ENCODE assay signal across 8 cellular contexts in genomic region chr6:18263561-18264337, GRCh38. TPM values are rescaled to one million over a fixed set of nuclear protein-coding genes. Genes with fewer than 3 reads are reported as not detected.
A peak's percentile ranks its signal among the peaks of the same experiment; 100 is the strongest.
DNase-seq lines count a peak whose midpoint lies in the region; ATAC-seq, FAIRE-seq and TF ChIP-seq lines count a peak whose summit lies in the region.

No MANE protein-coding gene starts in this region.

- H3K9me3 Mint-ChIP-seq in natural killer cell treated with Interleukin-12 subunit alpha and Interleukin-12 subunit beta and Interleukin-15 and Interleukin-18, amount 100 ng/mL, for 72 hours: no peaks in the 10 kb centered on the region

- no peak for FAIRE-seq in urothelium cell line (lab: Jason Lieb, UNC)

- peak; percentile 15 for DNase-seq in SKM-1 treated with dmso at 0.1 percent for 144 hours (lab: John Stamatoyannopoulos, UW; ENCODE audit: unreplicated experiment)
- DNase-seq in SKM-1 (lab: John Stamatoyannopoulos, UW; ENCODE audit: unreplicated experiment): no peak
- peak; percentile 81 for DNase-seq in NCI-H2196 (lab: John Stamatoyannopoulos, UW; ENCODE audit: unreplicated experiment)
- DNase-seq in activated T-helper 9 cell treated with anti-CD3 and anti-CD28 coated beads, Interleukin-2, amount 50 U/mL, for 16 hours (ENCODE audit: low read depth): peak; percentile 24
- peak in 1 of 2 donors; percentile 35 for DNase-seq in foreskin keratinocyte
- peak; percentile 67 for DNase-seq in natural killer cell treated with Interleukin-12 subunit alpha and Interleukin-12 subunit beta and Interleukin-15 and Interleukin-18, amount 100 ng/mL, for 72 hours (ENCODE audit: low spot score)
- DNase-seq in urothelium cell line (ENCODE audit: low spot score): peak; percentile 75

- peak overlapping the region; percentile 99 for H3K4me3 Mint-ChIP-seq in natural killer cell treated with Interleukin-12 subunit alpha and Interleukin-12 subunit beta and Interleukin-15 and Interleukin-18, amount 100 ng/mL, for 72 hours

- H3K27me3 Mint-ChIP-seq in natural killer cell treated with Interleukin-12 subunit alpha and Interleukin-12 subunit beta and Interleukin-15 and Interleukin-18, amount 100 ng/mL, for 72 hours: no peaks in the 10 kb centered on the region

- peak overlapping the region; percentile 100 for H3K27ac ChIP-seq in foreskin keratinocyte

- H3K36me3 Mint-ChIP-seq in natural killer cell treated with Interleukin-12 subunit alpha and Interleukin-12 subunit beta and Interleukin-15 and Interleukin-18, amount 100 ng/mL, for 72 hours: peaks cover 13% of the 10 kb centered on the region

- peaks cover 33% of the 10 kb centered on the region for H3K4me1 ChIP-seq in foreskin keratinocyte

- no peaks in the 10 kb centered on the region for H3K27me3 ChIP-seq in foreskin keratinocyte

- no peak for TF ChIP-seq CTCF in foreskin keratinocyte (conservative IDR thresholded peaks at IDR 0.05)

- ATAC-seq in HG02759 (IDR thresholded peaks at IDR 0.05; ENCODE audit: unreplicated experiment) (peak; percentile 31), foreskin keratinocyte (peak; percentile 48)
- ATAC-seq in natural killer cell treated with Interleukin-12 subunit alpha and Interleukin-12 subunit beta and Interleukin-15 and Interleukin-18, amount 100 ng/mL, for 72 hours: peak; percentile 64 to 74

- peaks cover 45 to 53% of the 10 kb centered on the region in 2 donors for H3K4me1 Mint-ChIP-seq in natural killer cell treated with Interleukin-12 subunit alpha and Interleukin-12 subunit beta and Interleukin-15 and Interleukin-18, amount 100 ng/mL, for 72 hours (ENCODE audit: low read depth in 2 of 2)

- H3K27ac Mint-ChIP-seq in natural killer cell treated with Interleukin-12 subunit alpha and Interleukin-12 subunit beta and Interleukin-15 and Interleukin-18, amount 100 ng/mL, for 72 hours: peak overlapping the region; percentile 97 to 98

RNA-seq across cellular contexts. Expression of gene DEK, which starts 0.6 kb away (rescaled TPM):
- 125 and 154 TPM in 2 replicates for total RNA-seq in foreskin keratinocyte
- 58.0 and 78.7 TPM in 2 replicates for polyA plus RNA-seq in foreskin keratinocyte
- 100 to 1,000 TPM; 105 to 152 TPM for total RNA-seq in natural killer cell treated with Interleukin-12 subunit alpha and Interleukin-12 subunit beta and Interleukin-15 and Interleukin-18, amount 100 ng/mL, for 72 hours
